ENCODE assay signal across 8 cellular contexts in genomic region chr6:27237089-27237723, GRCh38. TPM values are rescaled to one million over a fixed set of nuclear protein-coding genes. Genes with fewer than 3 reads are reported as not detected.
DNase-seq lines count a peak whose midpoint lies in the region; ATAC-seq and TF ChIP-seq lines count a peak whose summit lies in the region.

No MANE protein-coding gene starts in this region.

- H3K36me3 Mint-ChIP-seq in glutamatergic neuron (ENCODE audit: unreplicated experiment): no peaks in the 10 kb centered on the region

- H3K4me3 Mint-ChIP-seq in glutamatergic neuron (ENCODE audit: unreplicated experiment): peak overlapping the region; percentile 94

- H3K9ac ChIP-seq in HUES6 (ENCODE audit: low read length): no peak overlapping the region

- peaks cover 12% of the 10 kb centered on the region; the same call in 1 of the 2 replicates for H3K27me3 ChIP-seq in HUES6 (ENCODE audit: control insufficient read depth, insufficient read depth, low read length)

- peaks cover 10% of the 10 kb centered on the region for H3K27me3 Mint-ChIP-seq in glutamatergic neuron (ENCODE audit: unreplicated experiment)

- H3K4me1 ChIP-seq in HUES6 (ENCODE audit: control insufficient read depth, insufficient read depth, low read length): 0 out of 2 replicates have a peak, but pooled peaks cover 14% of the 10 kb centered on the region

- peaks cover 2% of the 10 kb centered on the region for H3K9me3 Mint-ChIP-seq in glutamatergic neuron (ENCODE audit: unreplicated experiment)

- TF ChIP-seq CTCF in AG10803 (conservative IDR thresholded peaks at IDR 0.05; ENCODE audit: low read length) (no peak), glutamatergic neuron (IDR thresholded peaks at IDR 0.05; ENCODE audit: partially characterized antibody, unreplicated experiment) (no peak)

- DNase-seq in AG10803 (ENCODE audit: low read depth) (peak; percentile 50), glutamatergic neuron (peak; percentile 34), GF-D8 (lab: John Stamatoyannopoulos, UW) (no peak), hypothalamus (lab: John Stamatoyannopoulos, UW) (no peak)
- peak; percentile 90 for DNase-seq in activated CD8-positive, alpha-beta memory T cell treated with anti-CD3 and anti-CD28 coated beads, Interleukin-2, amount 50 U/mL, for 48 hours
- DNase-seq in stimulated activated naive CD4-positive, alpha-beta T cell treated with Interleukin-2 at 50 U/mL for 16 hours (lab: John Stamatoyannopoulos, UW): no peak

- H3K4me3 ChIP-seq in AG10803 (ENCODE audit: low read length) (no peak overlapping the region; the same call in 1 of the 2 replicates), HUES6 (ENCODE audit: low read depth, low read length) (peak overlapping the region; percentile 76)

- no peak for ATAC-seq in HG03354 (IDR thresholded peaks at IDR 0.05; ENCODE audit: poor library complexity, severe bottlenecking, unreplicated experiment)

- no peaks in the 10 kb centered on the region for H3K9me3 ChIP-seq in HUES6 (ENCODE audit: control insufficient read depth, insufficient read depth, low read depth, low read length)

- no peaks in the 10 kb centered on the region for H3K36me3 ChIP-seq in HUES6 (ENCODE audit: control insufficient read depth, insufficient read depth, low read length)

- H3K4me1 Mint-ChIP-seq in glutamatergic neuron (ENCODE audit: low read depth, unreplicated experiment): peaks cover 2% of the 10 kb centered on the region

- no peak overlapping the region for H3K27ac Mint-ChIP-seq in glutamatergic neuron (ENCODE audit: unreplicated experiment)

- H3K27ac ChIP-seq in HUES6 (ENCODE audit: low read depth, low read length): no peak overlapping the region

RNA-seq across cellular contexts. Expression of gene PRSS16, which starts 10.3 kb away (rescaled TPM):
- 0.64 TPM for total RNA-seq in glutamatergic neuron (ENCODE audit: unreplicated experiment)

Comparison
In these comparisons a context has a peak if more than half of its experiments do, and no peak if none do; other contexts are left out.
1. DNase-seq: peak in AG10803 (single experiment), activated CD8-positive, alpha-beta memory T cell treated with anti-CD3 and anti-CD28 coated beads, Interleukin-2, amount 50 U/mL, for 48 hours (single experiment) and glutamatergic neuron (single experiment); none in GF-D8 (single experiment), hypothalamus (0 of 51) and stimulated activated naive CD4-positive, alpha-beta T cell treated with Interleukin-2 at 50 U/mL for 16 hours (single experiment).